In genomic region chr16:2520784-2521577, GRCh38 we compare ENCODE assay signal across 8 cellular contexts. TPM values are rescaled to one million over a fixed set of nuclear protein-coding genes. Genes with fewer than 3 reads are reported as not detected.
DNase-seq lines count a peak whose midpoint lies in the region; ATAC-seq, FAIRE-seq and TF ChIP-seq lines count a peak whose summit lies in the region.

No MANE protein-coding gene starts in this region.

- WGBS in K562 (ENCODE audit: insufficient coverage, low coverage, missing lambda C conversion rate) = 3% methylated on average over 41 of the region's 42 CpGs

- BruUV-seq in K562 (replicated peaks; lab: Mats Ljungman, UMichigan) = no TSS peak

- peak overlapping the region; percentile 74 for H2AFZ ChIP-seq in K562 (ENCODE audit: low read depth, low read length)
- no peak overlapping the region for H2AFZ ChIP-seq in keratinocyte (ENCODE audit: control insufficient read depth, low read length)

- intact Hi-C loops in K562 (cut with micrococcal nuclease) = no loop called here

- no peak for TF ChIP-seq RAD21 in K562 (CRISPR knock-in tag; conservative IDR thresholded peaks at IDR 0.05 in 1 of 2, IDR thresholded peaks at IDR 0.05 in 1 of 2)

- peak overlapping the region; percentile 73 to 99 for H3K9ac ChIP-seq in K562 (ENCODE audit: insufficient read depth in 1 of 2, low read depth in 2 of 2, low read length in 2 of 2)
- H3K9ac ChIP-seq in keratinocyte (ENCODE audit: control insufficient read depth, extremely low read depth, insufficient read depth, low read length) = peak overlapping the region; percentile 83

- peaks cover 69% of the 10 kb centered on the region for H3K36me3 ChIP-seq in K562 (ENCODE audit: control insufficient read depth, insufficient read depth, low read length)
- peaks cover 16 to 32% of the 10 kb centered on the region in 2 experiments for H3K36me3 ChIP-seq in keratinocyte (ENCODE audit: control insufficient read depth in 2 of 2, extremely low read depth in 1 of 2, insufficient read depth in 2 of 2, low read length in 2 of 2)

- in situ Hi-C loops in K562 (cut with MboI) = no loop called here

- H3K27ac ChIP-seq in K562 (ENCODE audit: extremely low read depth, low read depth, low read length) (peak overlapping the region; percentile 82), keratinocyte (ENCODE audit: control insufficient read depth, insufficient read depth, low read length) (peak overlapping the region; percentile 66)

- H3K4me2 ChIP-seq in K562 (ENCODE audit: insufficient read depth, low read length) = peak overlapping the region; percentile 92
- peak overlapping the region; percentile 94 for H3K4me2 ChIP-seq in keratinocyte (ENCODE audit: control insufficient read depth, extremely low read depth, insufficient read depth, low read depth, low read length)

- H3K27me3 ChIP-seq in K562 (ENCODE audit: control insufficient read depth in 2 of 2, insufficient read depth in 2 of 2, low read length in 2 of 2) = no peaks in the 10 kb centered on the region
- H3K27me3 ChIP-seq in keratinocyte (ENCODE audit: control insufficient read depth, extremely low read depth, insufficient read depth, low read length) = no peaks in the 10 kb centered on the region

- dilution Hi-C loops in keratinocyte (cut with MboI; ENCODE audit: extremely low pct_ligation_motif_present, low sequenced_read_pairs) = no loop called here

- 0 out of 2 replicates have a peak, but pooled peaks have one; percentile 19 for TF ChIP-seq POLR2A in K562 (conservative IDR thresholded peaks at IDR 0.05)

- H3K4me1 ChIP-seq in K562 (replicated peaks in 1 of 2; ENCODE audit: control insufficient read depth in 2 of 2, insufficient read depth in 2 of 2, low read length in 2 of 2) (peaks cover 25 to 55% of the 10 kb centered on the region in 2 experiments), keratinocyte (ENCODE audit: control insufficient read depth, extremely low read depth, insufficient read depth, low read length) (peaks cover 27% of the 10 kb centered on the region)

- H3K4me3 ChIP-seq in K562 (peak overlapping the region; percentile 69), keratinocyte (ENCODE audit: control insufficient read depth in 2 of 3, extremely low read depth in 1 of 3, insufficient read depth in 2 of 3, low read depth in 1 of 3, low read length in 3 of 3) (peak overlapping the region; percentile 52 to 77 (median 74))

- H4K20me1 ChIP-seq in K562 (replicated peaks; ENCODE audit: control insufficient read depth, insufficient read depth, low read length) (peaks cover 34% of the 10 kb centered on the region), keratinocyte (ENCODE audit: control insufficient read depth, extremely low read depth, insufficient read depth, low read length) (peaks cover 34% of the 10 kb centered on the region)

- no peaks in the 10 kb centered on the region for H3K9me3 ChIP-seq in K562 (replicated peaks; ENCODE audit: control insufficient read depth, insufficient read depth, low read depth, low read length)
- H3K9me3 ChIP-seq in keratinocyte (ENCODE audit: control insufficient read depth, low read depth, low read length) = no peaks in the 10 kb centered on the region

- FAIRE-seq in K562 (lab: Jason Lieb, UNC) = peak; percentile 46
- FAIRE-seq in keratinocyte (lab: Jason Lieb, UNC) = no peak

- POLR2A ChIA-PET in K562 (lab: Yijun Ruan, JAX) = interaction anchor here (0.6 to 3.2 kb wide), 11 partner anchors 9 to 164 kb away, joined by 3 to 45 read pairs (median 4); partner anchors contain the start of genes CEMP1 and TEDC2

- peak; percentile 55 for DNase-seq in stimulated activated CD4-positive, alpha-beta T cell treated with anti-CD3 and anti-CD28 coated beads, Interleukin-15, amount 100 ng/mL, for 24 hours
- no peak for DNase-seq in stimulated activated CD4-positive, alpha-beta T cell treated with anti-CD3 and anti-CD28 coated beads, Interleukin-12 subunit alpha, Interleukin-12 subunit beta, amount 100 ng/mL, for 4 hours
- DNase-seq in K562 (ENCODE audit: extremely low read depth in 1 of 4, low spot score in 3 of 4) (peak; percentile 66 to 80 (median 72)), keratinocyte (ENCODE audit: low read depth, low spot score) (no peak), NCI-H774 (lab: John Stamatoyannopoulos, UW) (no peak), globus pallidus (ENCODE audit: low spot score) (no peak)
- peak; percentile 20 for DNase-seq in stimulated activated CD8-positive, alpha-beta memory T cell treated with anti-CD3 and anti-CD28 coated beads, Interleukin-15, amount 100 ng/mL, for 1 hour (ENCODE audit: low read depth)

- CTCF ChIA-PET in K562 (lab: Yijun Ruan, JAX; ENCODE audit: low intra/inter-chr PET ratio) = no interaction called here

- H3K9me1 ChIP-seq in K562 (ENCODE audit: control insufficient read depth, insufficient read depth, low read length) = peaks cover 8% of the 10 kb centered on the region
- H3K9me1 ChIP-seq in keratinocyte (ENCODE audit: control insufficient read depth, extremely low read depth, insufficient read depth, low read length) = peaks cover 12% of the 10 kb centered on the region

- no peak for TF ChIP-seq EP300 in K562 (IDR thresholded peaks at IDR 0.05; ENCODE audit: low read length)

- H3K79me2 ChIP-seq in K562 (ENCODE audit: control insufficient read depth, insufficient read depth, low read length) (peaks cover 53% of the 10 kb centered on the region), keratinocyte (ENCODE audit: control insufficient read depth, insufficient read depth, low read length) (peaks cover 49% of the 10 kb centered on the region)

- peak; percentile 31 for ATAC-seq in SK-N-SH treated with all-trans-retinoic acid at 6 μM for 48 hours
- ATAC-seq in K562 = peak; percentile 74

- 0 out of 6 replicates have a peak, but pooled peaks of 2 of the 3 experiments have one; percentile 8 to 17 for TF ChIP-seq CTCF in K562 (IDR thresholded peaks at IDR 0.05 in 2 of 3, conservative IDR thresholded peaks at IDR 0.05 in 1 of 3; ENCODE audit: insufficient read depth in 2 of 3, low read depth in 1 of 3, low read length in 3 of 3)
- TF ChIP-seq CTCF in keratinocyte (optimal IDR thresholded peaks at IDR 0.05 in 1 of 3, IDR thresholded peaks at IDR 0.05 in 1 of 3, conservative IDR thresholded peaks at IDR 0.05 in 1 of 3; ENCODE audit: extremely low read depth in 1 of 3, insufficient read depth in 2 of 3, low read length in 3 of 3) = no peak

RNA-seq across cellular contexts. Expression of gene AMDHD2, which starts 0.8 kb away (rescaled TPM):
- 56.1 and 256 TPM in 2 replicates for total RNA-seq in K562 (2011; cell fraction: chromatin; rRNA removed; ENCODE audit: low replicate concordance)
- 207 and 245 TPM in 2 replicates for total RNA-seq in K562 (2011; cell fraction: nucleolus; rRNA removed)
- 104 and 109 TPM in 2 replicates for total RNA-seq in K562 (2011; cell fraction: nucleoplasm; rRNA removed)
- 39.5 and 48.7 TPM in 2 replicates for total RNA-seq in K562 (2014; rRNA removed)
- 2.0 and 3.6 TPM in 2 replicates for total RNA-seq in K562 (2014; rRNA removed; fragmentation: Illumina TruSeq; extraction: Trizol)
- 23.0 and 24.9 TPM in 2 replicates for total RNA-seq in K562 (2015; rRNA removed; fragmentation: Illumina TruSeq; extraction: Trizol)
- total RNA-seq in K562 (2021) = 42.3 and 55.1 TPM in 2 replicates
- polyA plus RNA-seq in K562 (2011; rRNA removed) = 11.7 and 19.0 TPM in 2 replicates
- 12.6 and 34.7 TPM in 2 replicates for polyA plus RNA-seq in K562 (2011; cell fraction: cytosol; rRNA removed)
- 186 and 323 TPM in 2 replicates for polyA plus RNA-seq in K562 (2011; cell fraction: nucleus; rRNA removed)
- polyA plus RNA-seq in K562 (2012) = 37.8 and 57.1 TPM in 2 replicates
- 10.1 and 18.1 TPM in 2 replicates for polyA plus RNA-seq in K562 (2014; fragmentation: Illumina TruSeq; extraction: Trizol)
- polyA plus RNA-seq in K562 (2014; fragmentation: Nextera tagmentation; extraction: Ambion mirVana) = under 1 TPM in 1 of 2 experiments, not detected in 1; 0.38 TPM
- polyA plus RNA-seq in K562 (2014; rRNA removed) = 54.4 and 56.9 TPM in 2 replicates
- polyA minus RNA-seq in K562 (2011; rRNA and poly(A)+ RNA removed) = 2.0 and 5.0 TPM in 2 replicates
- polyA minus RNA-seq in K562 (2011; cell fraction: cytosol; rRNA and poly(A)+ RNA removed) = 11.7 and 14.9 TPM in 2 replicates
- polyA minus RNA-seq in K562 (2011; cell fraction: nucleus; rRNA and poly(A)+ RNA removed) = 48.8 and 59.8 TPM in 2 replicates
- 8.9 to 26.3 TPM (median 12.0 TPM) in 3 replicates for polyA plus RNA-seq in keratinocyte
- polyA plus RNA-seq in keratinocyte (2011; ENCODE audit: low read depth) = 5.7 TPM
- 4.4 and 8.3 TPM in 2 replicates for polyA plus RNA-seq in keratinocyte (2011; cell fraction: cytosol; rRNA removed)
- 56.9 and 74.4 TPM in 2 replicates for polyA plus RNA-seq in keratinocyte (2011; cell fraction: nucleus; rRNA removed)
- polyA plus RNA-seq in keratinocyte (2012; ENCODE audit: low replicate concordance) = 9.4 and 10.2 TPM in 2 replicates
- polyA minus RNA-seq in keratinocyte = 11.3 to 14.6 TPM (median 12.1 TPM) in 3 replicates
- polyA minus RNA-seq in keratinocyte (2011; cell fraction: cytosol; rRNA and poly(A)+ RNA removed) = 26.7 TPM
- polyA minus RNA-seq in keratinocyte (2011; cell fraction: nucleus; rRNA and poly(A)+ RNA removed) = 23.6 and 25.0 TPM in 2 replicates

RNA-seq across cellular contexts. Expression of gene ATP6V0C, which starts 7.2 kb away (rescaled TPM):
- 30.3 and 91.0 TPM in 2 replicates for total RNA-seq in K562 (2011; cell fraction: chromatin; rRNA removed; ENCODE audit: low replicate concordance)
- 132 and 138 TPM in 2 replicates for total RNA-seq in K562 (2011; cell fraction: nucleolus; rRNA removed)
- 102 and 104 TPM in 2 replicates for total RNA-seq in K562 (2011; cell fraction: nucleoplasm; rRNA removed)
- total RNA-seq in K562 (2014; rRNA removed) (28.4 and 48.6 TPM in 2 replicates), K562 (2014; rRNA removed; fragmentation: Illumina TruSeq; extraction: Trizol) (10.2 and 10.8 TPM in 2 replicates), K562 (2015; rRNA removed; fragmentation: Illumina TruSeq; extraction: Trizol) (22.7 and 24.3 TPM in 2 replicates), K562 (2021) (213 and 228 TPM in 2 replicates)
- polyA plus RNA-seq in K562 (2011; rRNA removed) (7.1 and 14.1 TPM in 2 replicates), K562 (2014; fragmentation: Illumina TruSeq; extraction: Trizol) (44.5 and 83.3 TPM in 2 replicates), K562 (2014; fragmentation: Nextera tagmentation; extraction: Ambion mirVana) (1 to 10 TPM; 2.9 to 5.2 TPM), K562 (2014; rRNA removed) (63.0 and 66.3 TPM in 2 replicates), keratinocyte (10.6 to 109 TPM (median 11.4 TPM) in 3 replicates)
- polyA plus RNA-seq in K562 (2011; cell fraction: cytosol; rRNA removed) = 28.4 and 49.5 TPM in 2 replicates
- 18.4 and 28.6 TPM in 2 replicates for polyA plus RNA-seq in K562 (2011; cell fraction: nucleus; rRNA removed)
- polyA plus RNA-seq in K562 (2012) = 228 and 237 TPM in 2 replicates
- polyA minus RNA-seq in K562 (2011; rRNA and poly(A)+ RNA removed) = 4.5 and 5.5 TPM in 2 replicates
- 81.8 and 143 TPM in 2 replicates for polyA minus RNA-seq in K562 (2011; cell fraction: cytosol; rRNA and poly(A)+ RNA removed)
- 8.2 and 10.8 TPM in 2 replicates for polyA minus RNA-seq in K562 (2011; cell fraction: nucleus; rRNA and poly(A)+ RNA removed)
- polyA plus RNA-seq in keratinocyte (2011; ENCODE audit: low read depth) = 169 TPM
- 40.0 and 100 TPM in 2 replicates for polyA plus RNA-seq in keratinocyte (2011; cell fraction: cytosol; rRNA removed)
- 79.4 and 81.9 TPM in 2 replicates for polyA plus RNA-seq in keratinocyte (2011; cell fraction: nucleus; rRNA removed)
- polyA plus RNA-seq in keratinocyte (2012; ENCODE audit: low replicate concordance) = 218 and 435 TPM in 2 replicates
- 17.6 to 114 TPM (median 20.6 TPM) in 3 replicates for polyA minus RNA-seq in keratinocyte
- polyA minus RNA-seq in keratinocyte (2011; cell fraction: cytosol; rRNA and poly(A)+ RNA removed) = 241 TPM
- 36.1 and 43.0 TPM in 2 replicates for polyA minus RNA-seq in keratinocyte (2011; cell fraction: nucleus; rRNA and poly(A)+ RNA removed)

RNA-seq across cellular contexts. Expression of gene CEMP1, which starts 10.2 kb away (rescaled TPM):
- 0.21 TPM in 1 of 2 replicates, not detected in the other for total RNA-seq in K562 (2011; cell fraction: chromatin; rRNA removed; ENCODE audit: low replicate concordance)
- total RNA-seq in K562 (2011; cell fraction: nucleolus; rRNA removed) = 0.39 and 0.83 TPM in 2 replicates
- total RNA-seq in K562 (2011; cell fraction: nucleoplasm; rRNA removed) = not detected in 2 replicates
- not detected in 2 replicates for total RNA-seq in K562 (2014; rRNA removed)
- total RNA-seq in K562 (2014; rRNA removed; fragmentation: Illumina TruSeq; extraction: Trizol) = not detected in 2 replicates
- total RNA-seq in K562 (2015; rRNA removed; fragmentation: Illumina TruSeq; extraction: Trizol) = not detected in 2 replicates
- total RNA-seq in K562 (2021) = not detected in 2 replicates
- polyA plus RNA-seq in K562 (2011; rRNA removed) = not detected in 2 replicates
- not detected in 2 replicates for polyA plus RNA-seq in K562 (2011; cell fraction: cytosol; rRNA removed)
- 0.11 TPM in 1 of 2 replicates, not detected in the other for polyA plus RNA-seq in K562 (2011; cell fraction: nucleus; rRNA removed)
- 3.4 TPM in 1 of 2 replicates, not detected in the other for polyA plus RNA-seq in K562 (2012)
- polyA plus RNA-seq in K562 (2014; fragmentation: Illumina TruSeq; extraction: Trizol) = not detected in 2 replicates
- polyA plus RNA-seq in K562 (2014; fragmentation: Nextera tagmentation; extraction: Ambion mirVana) = under 1 TPM in 1 of 2 experiments, not detected in 1; 0.45 TPM
- 0.05 TPM in 1 of 2 replicates, not detected in the other for polyA plus RNA-seq in K562 (2014; rRNA removed)
- not detected in 2 replicates for polyA minus RNA-seq in K562 (2011; rRNA and poly(A)+ RNA removed)
- polyA minus RNA-seq in K562 (2011; cell fraction: cytosol; rRNA and poly(A)+ RNA removed) = not detected in 2 replicates
- polyA minus RNA-seq in K562 (2011; cell fraction: nucleus; rRNA and poly(A)+ RNA removed) = 0.13 and 0.33 TPM in 2 replicates
- not detected in 3 replicates for polyA plus RNA-seq in keratinocyte
- not detected for polyA plus RNA-seq in keratinocyte (2011; ENCODE audit: low read depth)
- not detected in 2 replicates for polyA plus RNA-seq in keratinocyte (2011; cell fraction: cytosol; rRNA removed)
- not detected in 2 replicates for polyA plus RNA-seq in keratinocyte (2011; cell fraction: nucleus; rRNA removed)
- polyA plus RNA-seq in keratinocyte (2012; ENCODE audit: low replicate concordance) = 1.5 and 2.8 TPM in 2 replicates
- polyA minus RNA-seq in keratinocyte = 0.33 TPM in 1 of 3 replicates, not detected in the others
- not detected for polyA minus RNA-seq in keratinocyte (2011; cell fraction: cytosol; rRNA and poly(A)+ RNA removed)
- polyA minus RNA-seq in keratinocyte (2011; cell fraction: nucleus; rRNA and poly(A)+ RNA removed) = not detected in 2 replicates

RNA-seq across cellular contexts. Expression of gene PDPK1, which starts 16.8 kb away (rescaled TPM):
- 117 and 145 TPM in 2 replicates for total RNA-seq in K562 (2011; cell fraction: chromatin; rRNA removed; ENCODE audit: low replicate concordance)
- 53.9 and 57.6 TPM in 2 replicates for total RNA-seq in K562 (2011; cell fraction: nucleolus; rRNA removed)
- total RNA-seq in K562 (2011; cell fraction: nucleoplasm; rRNA removed) = 56.8 and 78.9 TPM in 2 replicates
- total RNA-seq in K562 (2014; rRNA removed) = 11.1 and 16.5 TPM in 2 replicates
- total RNA-seq in K562 (2014; rRNA removed; fragmentation: Illumina TruSeq; extraction: Trizol) = 18.7 and 20.4 TPM in 2 replicates
- total RNA-seq in K562 (2015; rRNA removed; fragmentation: Illumina TruSeq; extraction: Trizol) = 15.2 and 17.1 TPM in 2 replicates
- total RNA-seq in K562 (2021) = 37.2 and 38.9 TPM in 2 replicates
- 32.1 and 37.1 TPM in 2 replicates for polyA plus RNA-seq in K562 (2011; rRNA removed)
- polyA plus RNA-seq in K562 (2011; cell fraction: cytosol; rRNA removed) = 18.7 and 25.8 TPM in 2 replicates
- polyA plus RNA-seq in K562 (2011; cell fraction: nucleus; rRNA removed) = 31.1 and 36.8 TPM in 2 replicates
- 16.3 and 20.5 TPM in 2 replicates for polyA plus RNA-seq in K562 (2012)
- 30.3 and 32.4 TPM in 2 replicates for polyA plus RNA-seq in K562 (2014; fragmentation: Illumina TruSeq; extraction: Trizol)
- polyA plus RNA-seq in K562 (2014; fragmentation: Nextera tagmentation; extraction: Ambion mirVana) = 1 to 10 TPM; 4.0 to 4.6 TPM
- polyA plus RNA-seq in K562 (2014; rRNA removed) = 21.3 and 22.3 TPM in 2 replicates
- polyA minus RNA-seq in K562 (2011; rRNA and poly(A)+ RNA removed) = 40.3 and 44.0 TPM in 2 replicates
- 13.6 and 19.9 TPM in 2 replicates for polyA minus RNA-seq in K562 (2011; cell fraction: cytosol; rRNA and poly(A)+ RNA removed)
- polyA minus RNA-seq in K562 (2011; cell fraction: nucleus; rRNA and poly(A)+ RNA removed) = 15.1 and 20.4 TPM in 2 replicates
- polyA plus RNA-seq in keratinocyte = 23.4 to 27.2 TPM (median 23.6 TPM) in 3 replicates
- polyA plus RNA-seq in keratinocyte (2011; ENCODE audit: low read depth) = 10.4 TPM
- 16.0 and 32.3 TPM in 2 replicates for polyA plus RNA-seq in keratinocyte (2011; cell fraction: cytosol; rRNA removed)
- 42.7 and 47.8 TPM in 2 replicates for polyA plus RNA-seq in keratinocyte (2011; cell fraction: nucleus; rRNA removed)
- 13.2 and 14.3 TPM in 2 replicates for polyA plus RNA-seq in keratinocyte (2012; ENCODE audit: low replicate concordance)
- polyA minus RNA-seq in keratinocyte = 21.9 to 44.1 TPM (median 37.6 TPM) in 3 replicates
- 18.0 TPM for polyA minus RNA-seq in keratinocyte (2011; cell fraction: cytosol; rRNA and poly(A)+ RNA removed)
- polyA minus RNA-seq in keratinocyte (2011; cell fraction: nucleus; rRNA and poly(A)+ RNA removed) = 25.7 and 39.8 TPM in 2 replicates

RNA-seq across cellular contexts. Expression of gene TBC1D24, which starts 46.1 kb away (rescaled TPM):
- 29.2 and 69.3 TPM in 2 replicates for total RNA-seq in K562 (2011; cell fraction: chromatin; rRNA removed; ENCODE audit: low replicate concordance)
- total RNA-seq in K562 (2011; cell fraction: nucleolus; rRNA removed) = 36.9 and 38.2 TPM in 2 replicates
- 27.0 and 36.9 TPM in 2 replicates for total RNA-seq in K562 (2011; cell fraction: nucleoplasm; rRNA removed)
- total RNA-seq in K562 (2014; rRNA removed) (7.2 and 13.4 TPM in 2 replicates), K562 (2014; rRNA removed; fragmentation: Illumina TruSeq; extraction: Trizol) (4.2 and 4.9 TPM in 2 replicates), K562 (2015; rRNA removed; fragmentation: Illumina TruSeq; extraction: Trizol) (9.1 and 11.2 TPM in 2 replicates), K562 (2021) (22.6 and 24.3 TPM in 2 replicates)
- polyA plus RNA-seq in K562 (2011; rRNA removed) (5.7 and 9.4 TPM in 2 replicates), K562 (2014; fragmentation: Illumina TruSeq; extraction: Trizol) (7.2 and 9.4 TPM in 2 replicates), K562 (2014; fragmentation: Nextera tagmentation; extraction: Ambion mirVana) (1 to 10 TPM; 1.7 to 4.2 TPM), K562 (2014; rRNA removed) (8.3 and 9.3 TPM in 2 replicates), keratinocyte (2.4 to 3.6 TPM (median 3.0 TPM) in 3 replicates)
- 7.1 and 12.3 TPM in 2 replicates for polyA plus RNA-seq in K562 (2011; cell fraction: cytosol; rRNA removed)
- 22.9 and 34.2 TPM in 2 replicates for polyA plus RNA-seq in K562 (2011; cell fraction: nucleus; rRNA removed)
- polyA plus RNA-seq in K562 (2012) = 8.5 and 9.1 TPM in 2 replicates
- polyA minus RNA-seq in K562 (2011; rRNA and poly(A)+ RNA removed) = 6.5 and 9.7 TPM in 2 replicates
- 13.1 and 14.3 TPM in 2 replicates for polyA minus RNA-seq in K562 (2011; cell fraction: cytosol; rRNA and poly(A)+ RNA removed)
- polyA minus RNA-seq in K562 (2011; cell fraction: nucleus; rRNA and poly(A)+ RNA removed) = 12.5 and 15.3 TPM in 2 replicates
- polyA plus RNA-seq in keratinocyte (2011; ENCODE audit: low read depth) = 0.49 TPM
- 2.9 and 3.1 TPM in 2 replicates for polyA plus RNA-seq in keratinocyte (2011; cell fraction: cytosol; rRNA removed)
- 8.8 and 10.1 TPM in 2 replicates for polyA plus RNA-seq in keratinocyte (2011; cell fraction: nucleus; rRNA removed)
- polyA plus RNA-seq in keratinocyte (2012; ENCODE audit: low replicate concordance) = 1.6 and 4.4 TPM in 2 replicates
- 6.2 to 9.5 TPM (median 7.9 TPM) in 3 replicates for polyA minus RNA-seq in keratinocyte
- polyA minus RNA-seq in keratinocyte (2011; cell fraction: cytosol; rRNA and poly(A)+ RNA removed) = 9.8 TPM
- polyA minus RNA-seq in keratinocyte (2011; cell fraction: nucleus; rRNA and poly(A)+ RNA removed) = 10.2 and 11.2 TPM in 2 replicates

Comparison
In these comparisons a context has a peak if more than half of its experiments do, and no peak if none do; other contexts are left out.
1. DNase-seq: peak in stimulated activated CD4-positive, alpha-beta T cell treated with anti-CD3 and anti-CD28 coated beads, Interleukin-15, amount 100 ng/mL, for 24 hours (single experiment), K562 (4 of 4) and stimulated activated CD8-positive, alpha-beta memory T cell treated with anti-CD3 and anti-CD28 coated beads, Interleukin-15, amount 100 ng/mL, for 1 hour (single experiment); none in stimulated activated CD4-positive, alpha-beta T cell treated with anti-CD3 and anti-CD28 coated beads, Interleukin-12 subunit alpha, Interleukin-12 subunit beta, amount 100 ng/mL, for 4 hours (single experiment), keratinocyte (single experiment), NCI-H774 (single experiment) and globus pallidus (single experiment).
2. CTCF ChIP-seq: peak in K562 (2 of 3); none in keratinocyte (0 of 3).